Comparison of ENCODE assay signal across 20 cellular contexts in genomic region chr2:109295070-109295780, GRCh38.
"Had no signal": no experiment of that assay in that cellular context is flagged by ENCODE, and none has a peak within 500 bp of the region (broad histone marks: within the 10 kb centered on the region; RNA-seq: fewer than 3 reads in every experiment).

No MANE protein-coding gene starts in this region.

- ATAC-seq: stimulated activated naive CD8-positive, alpha-beta T cell treated with anti-CD3 and anti-CD28 coated beads, Interleukin-15, Interleukin-2, amounts not matched to agents 100 U/mL and 50 U/mL, for 24 hours had no signal

- H3K4me3 ChIP-seq: prostate gland, right atrium auricular region, tibial artery had no signal

- H3K27ac ChIP-seq: brain microvascular endothelial cell, epithelial cell of prostate, prostate gland, right atrium auricular region, tibial artery had no signal

- H3K4me1 ChIP-seq: prostate gland had no signal

- DNase-seq: activated CD4-positive, alpha-beta memory T cell treated with anti-CD3 and anti-CD28 coated beads, Interleukin-2, amount 10 ng/mL, durations not matched to agents 7 days and 5 days; activated CD4-positive, alpha-beta T cell treated with anti-CD3 and anti-CD28 coated beads for 48 hours; activated CD4-positive, CD25-positive, alpha-beta regulatory T cell; activated naive CD4-positive, alpha-beta T cell treated with Interleukin-2 at 50 U/mL for 16 hours; activated T-cell treated with anti-CD3 and anti-CD28 coated beads, Interleukin-2, amount 50 U/mL, for 1 hour; aorta; brain microvascular endothelial cell; central memory CD4-positive, alpha-beta T cell; endodermal cell; foreskin melanocyte; hypothalamus; islet precursor cell; midbrain; stimulated activated naive CD8-positive, alpha-beta T cell treated with anti-CD3 and anti-CD28 coated beads, Interleukin-15, Interleukin-2, amounts not matched to agents 100 U/mL and 50 U/mL, for 24 hours; substantia nigra; T1000; tibial artery had no signal

- H3K36me3 ChIP-seq: brain microvascular endothelial cell, prostate gland, right atrium auricular region, tibial artery had no signal

- H3K9me3 ChIP-seq: prostate gland, right atrium auricular region, tibial artery had no signal

- H3K27me3 ChIP-seq: brain microvascular endothelial cell, right atrium auricular region, tibial artery had no signal
